30 cellular contexts compared by ENCODE assay signal in the genomic region with DNA sequence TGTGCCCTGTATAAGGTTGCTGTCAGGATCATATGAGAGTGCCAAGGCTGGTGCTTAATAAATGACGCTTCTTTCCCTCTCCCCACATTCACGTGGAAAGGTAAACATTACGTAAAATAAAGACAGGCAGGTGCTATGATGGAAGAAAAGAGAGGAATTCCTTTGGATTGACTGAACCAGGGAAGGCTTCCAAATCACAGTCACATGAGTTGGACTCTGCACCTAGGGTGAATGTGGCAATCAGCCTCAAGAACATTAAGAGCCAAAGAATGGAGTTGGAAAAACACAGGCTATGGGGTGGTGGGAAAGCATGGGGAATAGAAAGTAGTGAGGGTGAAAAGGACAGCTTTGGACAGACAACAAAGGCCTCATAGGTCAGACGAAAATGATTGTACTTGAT.
"Had no signal": no experiment of that assay in that cellular context is flagged by ENCODE, and none has a peak within 500 bp of the region (broad histone marks: within the 10 kb centered on the region; RNA-seq: fewer than 3 reads in every experiment).

No MANE protein-coding gene starts in this region.

- H3K4me1 ChIP-seq: body of pancreas, heart right ventricle, left ventricle myocardium inferior, sigmoid colon, stomach, thyroid gland, upper lobe of left lung, vagina had no signal

- H3K36me3 ChIP-seq: heart right ventricle, left ventricle myocardium inferior, neutrophil, sigmoid colon, stomach, thyroid gland, upper lobe of left lung, vagina had no signal

- H3K4me1 Mint-ChIP-seq: activated CD4-positive, alpha-beta T cell treated with anti-CD3 and anti-CD28 coated beads, Interleukin-2, amount 10 ng/mL, durations not matched to agents 24 days and 14 days; stimulated activated memory B cell treated with anti-CD40 and anti-IgM and Interleukin-4, amounts not matched to agents 10 μg/mL and 1 μg/mL and 100 μg/mL, for 72 hours had no signal

- H3K4me2 ChIP-seq: smooth muscle cell had no signal

- DNase-seq: activated CD4-positive, alpha-beta memory T cell treated with anti-CD3 and anti-CD28 coated beads for 36 hours; activated CD4-positive, alpha-beta T cell treated with anti-CD3 and anti-CD28 coated beads, Interleukin-2, amount 10 ng/mL, durations not matched to agents 24 days and 14 days; activated CD4-positive, CD25-positive, alpha-beta regulatory T cell treated with anti-CD3 and anti-CD28 coated beads, Interleukin-2, amount 50 U/mL, for 72 hours; activated CD8-positive, alpha-beta memory T cell treated with anti-CD3 and anti-CD28 coated beads, Interleukin-2, amount 50 U/mL, for 48 hours; activated naive CD8-positive, alpha-beta T cell treated with anti-CD3 and anti-CD28 coated beads, Interleukin-2, amount 50 U/mL, for 24 hours; activated T-cell treated with anti-CD3 and anti-CD28 coated beads, Interleukin-2, amount 50 U/mL, for 4 hours; amygdala; body of pancreas; cortex of kidney; effector memory CD8-positive, alpha-beta T cell; foreskin keratinocyte; heart right ventricle; kidney glomerular epithelial cell; left ventricle myocardium inferior; mucosa of descending colon; sigmoid colon; stimulated activated CD4-positive, alpha-beta T cell treated with anti-CD3 and anti-CD28 coated beads, Interleukin-1b, Interleukin-23, amount 100 ng/mL, for 48 hours; stimulated activated CD4-positive, alpha-beta T cell treated with anti-CD3 and anti-CD28 coated beads, Interleukin-4, amount 100 ng/mL, for 4 hours; stimulated activated CD8-positive, alpha-beta memory T cell treated with anti-CD3 and anti-CD28 coated beads, Interleukin-4, amount 100 ng/mL, for 48 hours; stomach; T-helper 2 cell; thyroid gland; upper lobe of left lung had no signal

- H3K27me3 ChIP-seq: body of pancreas, foreskin keratinocyte, sigmoid colon, thyroid gland, upper lobe of left lung, vagina had no signal

- H3K27ac Mint-ChIP-seq: activated CD4-positive, alpha-beta memory T cell treated with anti-CD3 and anti-CD28 coated beads for 36 hours; activated CD4-positive, alpha-beta T cell treated with anti-CD3 and anti-CD28 coated beads, Interleukin-2, amount 10 ng/mL, durations not matched to agents 24 days and 14 days; activated naive CD4-positive, alpha-beta T cell treated with anti-CD3 and anti-CD28 coated beads, Interleukin-2, amount 50 U/mL, for 24 hours; activated naive CD8-positive, alpha-beta T cell treated with anti-CD3 and anti-CD28 coated beads, Interleukin-2, amount 50 U/mL, for 24 hours; activated T-helper 2 cell treated with anti-CD3 and anti-CD28 coated beads, Interferon-gamma antibody, Interleukin-2, Interleukin-4, amounts not matched to agents 10 μg/mL and 5 μg/mL and 100 μg/mL, durations not matched to agents 14 hours and 24 hours and 36 hours; effector memory CD8-positive, alpha-beta T cell; nephron; stimulated activated memory B cell treated with anti-CD40 and anti-IgM and Interleukin-4, amounts not matched to agents 10 μg/mL and 1 μg/mL and 100 μg/mL, for 72 hours had no signal

- H3K36me3 Mint-ChIP-seq: activated CD4-positive, alpha-beta memory T cell treated with anti-CD3 and anti-CD28 coated beads for 36 hours; activated naive CD4-positive, alpha-beta T cell treated with anti-CD3 and anti-CD28 coated beads, Interleukin-2, amount 50 U/mL, for 24 hours; stimulated activated memory B cell treated with anti-CD40 and anti-IgM and Interleukin-4, amounts not matched to agents 10 μg/mL and 1 μg/mL and 100 μg/mL, for 72 hours had no signal

- H3K4me3 Mint-ChIP-seq: activated CD4-positive, alpha-beta memory T cell treated with anti-CD3 and anti-CD28 coated beads for 36 hours; activated CD4-positive, alpha-beta T cell treated with anti-CD3 and anti-CD28 coated beads, Interleukin-2, amount 10 ng/mL, durations not matched to agents 24 days and 14 days; activated naive CD4-positive, alpha-beta T cell treated with anti-CD3 and anti-CD28 coated beads, Interleukin-2, amount 50 U/mL, for 24 hours; activated naive CD8-positive, alpha-beta T cell treated with anti-CD3 and anti-CD28 coated beads, Interleukin-2, amount 50 U/mL, for 24 hours; activated T-cell treated with anti-CD3 and anti-CD28 coated beads, Interleukin-2, amount 50 U/mL, for 4 hours; effector memory CD8-positive, alpha-beta T cell; nephron; stimulated activated memory B cell treated with anti-CD40 and anti-IgM and Interleukin-4, amounts not matched to agents 10 μg/mL and 1 μg/mL and 100 μg/mL, for 72 hours had no signal

- ATAC-seq: activated naive CD8-positive, alpha-beta T cell treated with anti-CD3 and anti-CD28 coated beads, Interleukin-2, amount 50 U/mL, for 24 hours; activated T-cell treated with anti-CD3 and anti-CD28 coated beads, Interleukin-2, amount 50 U/mL, for 4 hours; body of pancreas; effector memory CD8-positive, alpha-beta T cell; foreskin keratinocyte; heart right ventricle; mucosa of descending colon; stimulated activated memory B cell treated with anti-CD40 and anti-IgM and Interleukin-4, amounts not matched to agents 10 μg/mL and 1 μg/mL and 100 μg/mL, for 72 hours had no signal

- H3K9me3 ChIP-seq: body of pancreas, heart right ventricle, left ventricle myocardium inferior, mucosa of descending colon, neutrophil, sigmoid colon, stomach, thyroid gland, upper lobe of left lung, vagina had no signal

- H3K9me3 Mint-ChIP-seq: activated CD4-positive, alpha-beta memory T cell treated with anti-CD3 and anti-CD28 coated beads for 36 hours; activated CD4-positive, alpha-beta T cell treated with anti-CD3 and anti-CD28 coated beads, Interleukin-2, amount 10 ng/mL, durations not matched to agents 24 days and 14 days; activated naive CD4-positive, alpha-beta T cell treated with anti-CD3 and anti-CD28 coated beads, Interleukin-2, amount 50 U/mL, for 24 hours; activated naive CD8-positive, alpha-beta T cell treated with anti-CD3 and anti-CD28 coated beads, Interleukin-2, amount 50 U/mL, for 24 hours; activated T-cell treated with anti-CD3 and anti-CD28 coated beads, Interleukin-2, amount 50 U/mL, for 4 hours; activated T-helper 2 cell treated with anti-CD3 and anti-CD28 coated beads, Interferon-gamma antibody, Interleukin-2, Interleukin-4, amounts not matched to agents 10 μg/mL and 5 μg/mL and 100 μg/mL, durations not matched to agents 14 hours and 24 hours and 36 hours; effector memory CD8-positive, alpha-beta T cell; nephron had no signal

- H3K27ac ChIP-seq: body of pancreas, foreskin keratinocyte, heart right ventricle, left ventricle myocardium inferior, neutrophil, sigmoid colon, stomach, thyroid gland, upper lobe of left lung, vagina had no signal

- H3K27me3 Mint-ChIP-seq: activated naive CD4-positive, alpha-beta T cell treated with anti-CD3 and anti-CD28 coated beads, Interleukin-2, amount 50 U/mL, for 24 hours; stimulated activated memory B cell treated with anti-CD40 and anti-IgM and Interleukin-4, amounts not matched to agents 10 μg/mL and 1 μg/mL and 100 μg/mL, for 72 hours had no signal

- H3K4me3 ChIP-seq: body of pancreas, heart right ventricle, left ventricle myocardium inferior, mucosa of descending colon, sigmoid colon, smooth muscle cell, stomach, thyroid gland, upper lobe of left lung, vagina had no signal
